22 cellular contexts compared by ENCODE assay signal in genomic region chr12:72295101-72295500, GRCh38. TPM values are rescaled to one million over a fixed set of nuclear protein-coding genes. Genes with fewer than 3 reads are reported as not detected.
"Had no signal": no experiment of that assay in that cellular context is flagged by ENCODE, and none has a peak within 500 bp of the region (broad histone marks: within the 10 kb centered on the region; RNA-seq: fewer than 3 reads in every experiment).

No MANE protein-coding gene starts in this region.

- H3K9me3 Mint-ChIP-seq: activated CD8-positive, alpha-beta T cell treated with anti-CD3 and anti-CD28 coated beads for 36 hours had no signal

- H3K27me3 ChIP-seq: body of pancreas, pancreas had no signal

- H3K9me3 ChIP-seq: body of pancreas, heart left ventricle, lower lobe of right lung, pancreas, thoracic aorta had no signal

- H3K4me1 ChIP-seq: body of pancreas, heart left ventricle, lower lobe of right lung, pancreas had no signal

- H3K4me1 Mint-ChIP-seq: activated CD4-positive, alpha-beta T cell treated with anti-CD3 and anti-CD28 coated beads for 36 hours; central memory CD8-positive, alpha-beta T cell; T-cell had no signal

- DNase-seq: activated CD4-positive, alpha-beta T cell treated with anti-CD3 and anti-CD28 coated beads for 36 hours; activated CD8-positive, alpha-beta T cell treated with anti-CD3 and anti-CD28 coated beads for 36 hours; activated gamma-delta T cell; activated T-cell treated with anti-CD3 and anti-CD28 coated beads, Interleukin-2, amount 50 U/mL, for 48 hours; body of pancreas; effector CD4-positive, alpha-beta T cell; foreskin melanocyte; heart left ventricle; left cardiac atrium; lower lobe of right lung; midbrain; stimulated activated CD4-positive, alpha-beta T cell treated with anti-CD3 and anti-CD28 coated beads, Interleukin-12 subunit alpha, Interleukin-12 subunit beta, amount 100 ng/mL, for 4 hours; stimulated activated CD4-positive, alpha-beta T cell treated with anti-CD3 and anti-CD28 coated beads, Interleukin-2, amount 100 ng/mL, for 24 hours; T-cell; WERI-Rb-1 had no signal

- H3K36me3 Mint-ChIP-seq: activated naive CD4-positive, alpha-beta T cell treated with anti-CD3 and anti-CD28 coated beads, Interleukin-2, amount 50 U/mL, for 72 hours; T-cell had no signal

- ATAC-seq: activated CD4-positive, alpha-beta T cell treated with anti-CD3 and anti-CD28 coated beads for 36 hours; activated CD8-positive, alpha-beta T cell treated with anti-CD3 and anti-CD28 coated beads for 36 hours; activated naive CD4-positive, alpha-beta T cell treated with anti-CD3 and anti-CD28 coated beads, Interleukin-2, amount 50 U/mL, for 72 hours; body of pancreas; heart left ventricle; left cardiac atrium; lower lobe of right lung; pancreas; T-cell had no signal

- H3K27ac Mint-ChIP-seq: activated CD4-positive, alpha-beta T cell treated with anti-CD3 and anti-CD28 coated beads for 36 hours; activated CD8-positive, alpha-beta T cell treated with anti-CD3 and anti-CD28 coated beads for 36 hours; activated naive CD4-positive, alpha-beta T cell treated with anti-CD3 and anti-CD28 coated beads, Interleukin-2, amount 50 U/mL, for 72 hours; T-cell had no signal

- H3K4me3 ChIP-seq: body of pancreas, coronary artery, heart left ventricle, lower lobe of right lung, pancreas, thoracic aorta had no signal

- H3K4me3 Mint-ChIP-seq: activated CD4-positive, alpha-beta T cell treated with anti-CD3 and anti-CD28 coated beads for 36 hours; activated CD8-positive, alpha-beta T cell treated with anti-CD3 and anti-CD28 coated beads for 36 hours; central memory CD8-positive, alpha-beta T cell; T-cell had no signal

- H3K27ac ChIP-seq: body of pancreas, coronary artery, heart left ventricle, lower lobe of right lung, pancreas, thoracic aorta, WERI-Rb-1 had no signal

- H3K27me3 Mint-ChIP-seq: activated CD4-positive, alpha-beta T cell treated with anti-CD3 and anti-CD28 coated beads for 36 hours; activated CD8-positive, alpha-beta T cell treated with anti-CD3 and anti-CD28 coated beads for 36 hours; central memory CD8-positive, alpha-beta T cell; T-cell had no signal

- H3K36me3 ChIP-seq: heart left ventricle, lower lobe of right lung, pancreas, thoracic aorta, WERI-Rb-1 had no signal

RNA-seq across cellular contexts. Expression of gene TRHDE, which starts 22.9 kb away (rescaled TPM):
- total RNA-seq: activated CD4-positive, alpha-beta T cell treated with anti-CD3 and anti-CD28 coated beads for 36 hours; activated CD8-positive, alpha-beta T cell treated with anti-CD3 and anti-CD28 coated beads for 36 hours; activated naive CD4-positive, alpha-beta T cell treated with anti-CD3 and anti-CD28 coated beads, Interleukin-2, amount 50 U/mL, for 72 hours; endothelial cell of umbilical vein; myocyte had no signal
- polyA plus RNA-seq: endothelial cell of umbilical vein had no signal
